In the genomic region with DNA sequence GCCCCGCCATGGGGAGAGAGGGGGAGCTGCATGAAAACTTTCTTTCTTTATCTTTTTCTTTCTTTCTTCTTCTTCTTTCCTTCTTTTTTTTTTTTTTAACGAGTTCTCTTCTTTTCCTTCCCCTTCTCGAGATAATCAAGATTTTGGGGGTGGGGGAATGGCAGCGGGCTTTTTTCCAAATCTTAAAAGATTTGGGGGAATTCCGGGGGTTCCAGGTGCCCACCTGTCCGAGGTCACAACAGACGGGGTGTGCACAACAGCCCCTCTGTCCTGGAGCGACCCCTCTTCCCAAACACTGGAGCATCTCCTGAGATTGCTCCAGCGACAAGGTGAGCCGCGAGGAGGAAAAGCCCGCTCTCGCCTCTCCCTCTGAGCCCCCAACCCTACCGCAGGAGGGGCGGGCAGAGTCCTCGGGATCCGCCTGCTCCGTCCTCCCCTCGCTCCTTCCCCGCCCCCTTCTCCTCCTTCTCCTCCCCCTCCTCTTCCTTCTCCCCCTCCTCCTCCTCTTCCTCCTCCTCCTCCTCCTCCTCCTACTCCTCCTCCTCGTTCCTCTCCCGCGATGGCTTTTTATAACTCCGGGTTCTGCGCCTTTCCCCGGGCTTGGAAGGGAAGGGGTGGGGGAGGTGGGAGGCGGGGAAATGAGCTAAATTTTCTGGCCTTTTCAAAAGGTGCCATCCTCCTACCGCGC, we compare ENCODE assay signal across 1 cellular context.
TF ChIP-seq lines count a peak whose summit lies in the region.

No MANE protein-coding gene starts in this region.

TF ChIP-seq in HepG2, 621 proteins besides CTCF, POLR2A, EP300 and RAD21 (continued from another document):
- TF ChIP-seq, protein P1, sequence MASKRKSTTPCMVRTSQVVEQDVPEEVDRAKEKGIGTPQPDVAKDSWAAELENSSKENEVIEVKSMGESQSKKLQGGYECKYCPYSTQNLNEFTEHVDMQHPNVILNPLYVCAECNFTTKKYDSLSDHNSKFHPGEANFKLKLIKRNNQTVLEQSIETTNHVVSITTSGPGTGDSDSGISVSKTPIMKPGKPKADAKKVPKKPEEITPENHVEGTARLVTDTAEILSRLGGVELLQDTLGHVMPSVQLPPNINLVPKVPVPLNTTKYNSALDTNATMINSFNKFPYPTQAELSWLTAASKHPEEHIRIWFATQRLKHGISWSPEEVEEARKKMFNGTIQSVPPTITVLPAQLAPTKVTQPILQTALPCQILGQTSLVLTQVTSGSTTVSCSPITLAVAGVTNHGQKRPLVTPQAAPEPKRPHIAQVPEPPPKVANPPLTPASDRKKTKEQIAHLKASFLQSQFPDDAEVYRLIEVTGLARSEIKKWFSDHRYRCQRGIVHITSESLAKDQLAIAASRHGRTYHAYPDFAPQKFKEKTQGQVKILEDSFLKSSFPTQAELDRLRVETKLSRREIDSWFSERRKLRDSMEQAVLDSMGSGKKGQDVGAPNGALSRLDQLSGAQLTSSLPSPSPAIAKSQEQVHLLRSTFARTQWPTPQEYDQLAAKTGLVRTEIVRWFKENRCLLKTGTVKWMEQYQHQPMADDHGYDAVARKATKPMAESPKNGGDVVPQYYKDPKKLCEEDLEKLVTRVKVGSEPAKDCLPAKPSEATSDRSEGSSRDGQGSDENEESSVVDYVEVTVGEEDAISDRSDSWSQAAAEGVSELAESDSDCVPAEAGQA (IDR thresholded peaks at IDR 0.05; ENCODE audit: low read depth), result no peak
- TF ChIP-seq, protein P1 (CRISPR knock-in tag; IDR thresholded peaks at IDR 0.05; ENCODE audit: borderline replicate concordance), result no peak
- no peak for TF ChIP-seq TRAFD1 (CRISPR knock-in tag; IDR thresholded peaks at IDR 0.05; ENCODE audit: borderline replicate concordance)
- no peak for TF ChIP-seq GLI4 (CRISPR knock-in tag; IDR thresholded peaks at IDR 0.05; ENCODE audit: borderline replicate concordance)
- TF ChIP-seq NFE2 (CRISPR knock-in tag; IDR thresholded peaks at IDR 0.05), result no peak
- TF ChIP-seq MLLT10 (CRISPR knock-in tag; IDR thresholded peaks at IDR 0.05), result no peak
- TF ChIP-seq AGO2 (optimal IDR thresholded peaks at IDR 0.05; ENCODE audit: low read depth, low read length), result no peak
- no peak for TF ChIP-seq ZNF709 (CRISPR knock-in tag; IDR thresholded peaks at IDR 0.05)
- TF ChIP-seq, protein P2, sequence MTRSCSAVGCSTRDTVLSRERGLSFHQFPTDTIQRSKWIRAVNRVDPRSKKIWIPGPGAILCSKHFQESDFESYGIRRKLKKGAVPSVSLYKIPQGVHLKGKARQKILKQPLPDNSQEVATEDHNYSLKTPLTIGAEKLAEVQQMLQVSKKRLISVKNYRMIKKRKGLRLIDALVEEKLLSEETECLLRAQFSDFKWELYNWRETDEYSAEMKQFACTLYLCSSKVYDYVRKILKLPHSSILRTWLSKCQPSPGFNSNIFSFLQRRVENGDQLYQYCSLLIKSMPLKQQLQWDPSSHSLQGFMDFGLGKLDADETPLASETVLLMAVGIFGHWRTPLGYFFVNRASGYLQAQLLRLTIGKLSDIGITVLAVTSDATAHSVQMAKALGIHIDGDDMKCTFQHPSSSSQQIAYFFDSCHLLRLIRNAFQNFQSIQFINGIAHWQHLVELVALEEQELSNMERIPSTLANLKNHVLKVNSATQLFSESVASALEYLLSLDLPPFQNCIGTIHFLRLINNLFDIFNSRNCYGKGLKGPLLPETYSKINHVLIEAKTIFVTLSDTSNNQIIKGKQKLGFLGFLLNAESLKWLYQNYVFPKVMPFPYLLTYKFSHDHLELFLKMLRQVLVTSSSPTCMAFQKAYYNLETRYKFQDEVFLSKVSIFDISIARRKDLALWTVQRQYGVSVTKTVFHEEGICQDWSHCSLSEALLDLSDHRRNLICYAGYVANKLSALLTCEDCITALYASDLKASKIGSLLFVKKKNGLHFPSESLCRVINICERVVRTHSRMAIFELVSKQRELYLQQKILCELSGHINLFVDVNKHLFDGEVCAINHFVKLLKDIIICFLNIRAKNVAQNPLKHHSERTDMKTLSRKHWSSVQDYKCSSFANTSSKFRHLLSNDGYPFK (CRISPR knock-in tag; IDR thresholded peaks at IDR 0.05; ENCODE audit: borderline replicate concordance), result no peak
- no peak for TF ChIP-seq SP1 (IDR thresholded peaks at IDR 0.05)
- TF ChIP-seq SP1 (CRISPR knock-in tag; IDR thresholded peaks at IDR 0.05), result no peak
- TF ChIP-seq PAX8 (CRISPR knock-in tag; IDR thresholded peaks at IDR 0.05; ENCODE audit: borderline replicate concordance), result no peak
- no peak for TF ChIP-seq SSRP1 (CRISPR knock-in tag; IDR thresholded peaks at IDR 0.05)
- TF ChIP-seq SIX4 (CRISPR knock-in tag; IDR thresholded peaks at IDR 0.05), result no peak
- TF ChIP-seq ZFP36 (IDR thresholded peaks at IDR 0.05; ENCODE audit: borderline replicate concordance, low read depth, low read length, partially characterized antibody), result no peak
- TF ChIP-seq ZFAT (CRISPR knock-in tag; conservative IDR thresholded peaks at IDR 0.05), result no peak
- TF ChIP-seq JUNB (CRISPR knock-in tag; IDR thresholded peaks at IDR 0.05; ENCODE audit: borderline replicate concordance), result no peak
- TF ChIP-seq, protein P3, sequence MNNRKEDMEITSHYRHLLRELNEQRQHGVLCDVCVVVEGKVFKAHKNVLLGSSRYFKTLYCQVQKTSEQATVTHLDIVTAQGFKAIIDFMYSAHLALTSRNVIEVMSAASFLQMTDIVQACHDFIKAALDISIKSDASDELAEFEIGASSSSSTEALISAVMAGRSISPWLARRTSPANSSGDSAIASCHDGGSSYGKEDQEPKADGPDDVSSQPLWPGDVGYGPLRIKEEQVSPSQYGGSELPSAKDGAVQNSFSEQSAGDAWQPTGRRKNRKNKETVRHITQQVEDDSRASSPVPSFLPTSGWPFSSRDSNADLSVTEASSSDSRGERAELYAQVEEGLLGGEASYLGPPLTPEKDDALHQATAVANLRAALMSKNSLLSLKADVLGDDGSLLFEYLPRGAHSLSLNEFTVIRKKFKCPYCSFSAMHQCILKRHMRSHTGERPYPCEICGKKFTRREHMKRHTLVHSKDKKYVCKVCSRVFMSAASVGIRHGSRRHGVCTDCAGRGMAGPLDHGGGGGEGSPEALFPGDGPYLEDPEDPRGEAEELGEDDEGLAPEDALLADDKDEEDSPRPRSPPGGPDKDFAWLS (CRISPR knock-in tag; IDR thresholded peaks at IDR 0.05; ENCODE audit: borderline replicate concordance), result no peak
- TF ChIP-seq ZMYM2 (CRISPR knock-in tag; IDR thresholded peaks at IDR 0.05), result no peak
- TF ChIP-seq ZNF501 (CRISPR knock-in tag; IDR thresholded peaks at IDR 0.05), result no peak
- TF ChIP-seq ZNF883 (CRISPR knock-in tag; IDR thresholded peaks at IDR 0.05; ENCODE audit: not compliant biosample characterization), result peak; percentile 5
- TF ChIP-seq RARA (CRISPR knock-in tag; IDR thresholded peaks at IDR 0.05), result no peak
- TF ChIP-seq ZNF7 (CRISPR knock-in tag; IDR thresholded peaks at IDR 0.05), result no peak
- TF ChIP-seq NFIC (IDR thresholded peaks at IDR 0.05; ENCODE audit: low read length), result no peak
- no peak for TF ChIP-seq NRL (CRISPR knock-in tag; IDR thresholded peaks at IDR 0.05; ENCODE audit: borderline replicate concordance)
- TF ChIP-seq REST (IDR thresholded peaks at IDR 0.05; ENCODE audit: borderline replicate concordance in 1 of 2, low read depth in 1 of 2, low read length in 2 of 2), result peak in 1 of 2 experiments; percentile 10; a peak in 2 of 4 replicates
- no peak for TF ChIP-seq ZNF333 (CRISPR knock-in tag; IDR thresholded peaks at IDR 0.05; ENCODE audit: borderline replicate concordance)
- no peak for TF ChIP-seq ZNF432 (CRISPR knock-in tag; IDR thresholded peaks at IDR 0.05; ENCODE audit: borderline replicate concordance)
- TF ChIP-seq PCBP1 (IDR thresholded peaks at IDR 0.05; ENCODE audit: borderline replicate concordance, low read depth, low read length), result peak; percentile 98
- 0 out of 2 replicates have a peak, but pooled peaks have one; percentile 1 for TF ChIP-seq ZNF317 (CRISPR knock-in tag; IDR thresholded peaks at IDR 0.05)
- no peak for TF ChIP-seq ATF7-NPFF (CRISPR knock-in tag; IDR thresholded peaks at IDR 0.05; ENCODE audit: low read depth)
- no peak for TF ChIP-seq NR1H2 (CRISPR knock-in tag; IDR thresholded peaks at IDR 0.05; ENCODE audit: borderline replicate concordance, low read depth)
- TF ChIP-seq ZNF749 (CRISPR knock-in tag; IDR thresholded peaks at IDR 0.05; ENCODE audit: borderline replicate concordance), result 0 out of 2 replicates have a peak, but pooled peaks have one; percentile 0
- no peak for TF ChIP-seq FOXA1 (IDR thresholded peaks at IDR 0.05)
- TF ChIP-seq FOXA1 (CRISPR knock-in tag; IDR thresholded peaks at IDR 0.05), result no peak
- TF ChIP-seq THAP7 (CRISPR knock-in tag; IDR thresholded peaks at IDR 0.05), result no peak
- no peak for TF ChIP-seq NFRKB (IDR thresholded peaks at IDR 0.05)
- no peak; the same call in 1 of the 2 replicates for TF ChIP-seq MIER2 (CRISPR knock-in tag; IDR thresholded peaks at IDR 0.05)
